8 cellular contexts compared by ENCODE assay signal in the genomic region with DNA sequence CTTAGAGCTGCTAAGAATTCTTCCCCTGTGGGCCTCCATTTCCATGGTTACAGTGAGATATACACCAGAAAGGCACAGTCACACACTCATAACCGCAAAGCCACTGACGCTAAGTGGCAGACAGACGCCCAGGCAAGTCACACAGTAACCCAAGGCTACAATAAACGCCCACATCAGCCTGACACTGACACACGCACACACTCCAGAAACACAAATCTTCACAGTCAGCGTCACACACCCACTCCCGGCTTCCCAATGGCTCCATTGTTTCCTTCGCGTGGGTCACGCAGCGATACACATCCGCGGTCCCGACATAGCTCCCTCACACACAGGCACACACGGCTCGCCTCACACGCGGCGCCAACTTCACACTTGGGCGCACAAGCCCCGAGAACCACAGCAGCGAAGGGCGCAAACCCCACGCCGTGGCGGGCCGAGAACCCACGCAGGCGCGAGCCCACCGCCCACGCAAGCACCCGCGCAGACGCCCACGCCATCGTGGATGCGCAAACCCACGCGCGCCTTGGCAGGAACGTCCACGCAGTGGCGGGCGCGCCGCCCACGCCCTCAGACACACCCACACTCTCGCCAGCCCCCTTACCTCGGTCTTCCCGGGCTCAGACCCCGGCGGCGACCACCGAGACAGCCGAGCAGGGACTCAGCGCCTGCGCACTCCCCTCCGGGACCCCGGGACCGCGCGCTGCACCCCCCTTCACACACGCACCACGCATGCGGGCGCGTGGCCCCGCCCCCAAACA. TPM values are rescaled to one million over a fixed set of nuclear protein-coding genes. Genes with fewer than 3 reads are reported as not detected.
DNase-seq lines count a peak whose midpoint lies in the region; ATAC-seq and TF ChIP-seq lines count a peak whose summit lies in the region.

A gene (minus strand): TSS at position 675 of the 758 bp plus-strand sequence. CDS start 14,975 bp downstream, outside the sequence.

- H2AFZ ChIP-seq in DND-41 (ENCODE audit: low read depth, low read length) (peak within 1 kb of the TSS; percentile 88), MM.1S (ENCODE audit: low read length) (no peak within 1 kb of the TSS)

- H3K79me2 ChIP-seq in DND-41 (ENCODE audit: insufficient read depth, low read length) (peaks cover 37% of the 10 kb centered on the region), MM.1S (ENCODE audit: low read length) (no peaks in the 10 kb centered on the region)

- ATAC-seq in DND-41 (ENCODE audit: insufficient read depth, low read depth), result peak; percentile 58
- ATAC-seq in right lobe of liver, result no peak

- peaks cover 9% of the 10 kb centered on the region; the same call in 1 of the 2 replicates for H3K36me3 ChIP-seq in DND-41 (ENCODE audit: insufficient read depth, low read length)
- peaks cover 0 to 6% (median 0%) of the 10 kb centered on the region in 4 donors for H3K36me3 ChIP-seq in right lobe of liver
- no peaks in the 10 kb centered on the region for H3K36me3 ChIP-seq in MM.1S (replicated peaks; ENCODE audit: insufficient read depth, low read length)

- peak within 1 kb of the TSS; percentile 67 for H3K9ac ChIP-seq in DND-41 (ENCODE audit: low read depth, low read length)
- H3K9ac ChIP-seq in MM.1S (ENCODE audit: low read length), result no peak within 1 kb of the TSS

- no peaks in the 10 kb centered on the region for H3K9me3 ChIP-seq in DND-41 (ENCODE audit: insufficient read depth, low read length, severe bottlenecking)
- H3K9me3 ChIP-seq in right lobe of liver, result peaks cover 0 to 11% (median under 1%) of the 10 kb centered on the region in 4 donors
- no peaks in the 10 kb centered on the region for H3K9me3 ChIP-seq in MM.1S (replicated peaks; ENCODE audit: insufficient read depth, low read length)

- no peak for TF ChIP-seq POLR2A in right lobe of liver (IDR thresholded peaks at IDR 0.05)

- H3K9me2 ChIP-seq in MM.1S (replicated peaks; ENCODE audit: insufficient read depth, low read length), result no peaks in the 10 kb centered on the region

- intact Hi-C loops in right lobe of liver (cut with DNase I), result no loop called here

- H3K4me1 ChIP-seq in DND-41 (ENCODE audit: insufficient read depth, low read length), result peaks cover 27% of the 10 kb centered on the region
- no peaks in the 10 kb centered on the region for H3K4me1 ChIP-seq in right lobe of liver
- H3K4me1 ChIP-seq in MM.1S (ENCODE audit: low read length), result no peaks in the 10 kb centered on the region

- WGBS in right lobe of liver (ENCODE audit: insufficient coverage, low coverage, low lambda C conversion rate, missing lambda C conversion rate), result 14% methylated on average over 13 of the region's 69 CpGs

- peak within 1 kb of the TSS; percentile 95 for H3K4me2 ChIP-seq in DND-41 (ENCODE audit: insufficient read depth, low read length)
- no peak within 1 kb of the TSS for H3K4me2 ChIP-seq in MM.1S (ENCODE audit: low read depth, low read length)

- DNase-seq in DND-41 (peak; percentile 69), SK-N-DZ (ENCODE audit: low spot score) (peak; percentile 4), cerebellum (ENCODE audit: low spot score) (peak; percentile 25), right lobe of liver (peak in 1 of 3 donors; percentile 45), NCI-H1436 treated with DMSO at 0.1 percent for 48 hours (lab: John Stamatoyannopoulos, UW) (no peak), NCI-H446 treated with DMSO at 0.1 percent for 48 hours (lab: John Stamatoyannopoulos, UW) (no peak), MM.1S (no peak)
- peak; percentile 2 for DNase-seq in stimulated activated CD8-positive, alpha-beta memory T cell treated with anti-CD3 and anti-CD28 coated beads, Interleukin-12 subunit alpha, Interleukin-12 subunit beta, amount 100 ng/mL, for 24 hours (ENCODE audit: extremely low read depth)

- no peaks in the 10 kb centered on the region for H4K20me1 ChIP-seq in DND-41 (ENCODE audit: insufficient read depth, low read length)
- H4K20me1 ChIP-seq in MM.1S (ENCODE audit: insufficient read depth, low read length), result no peaks in the 10 kb centered on the region

- H3F3A ChIP-seq in MM.1S (ENCODE audit: insufficient read depth, low read length), result no peaks in the 10 kb centered on the region

- H3K4me3 ChIP-seq in DND-41 (ENCODE audit: low read depth in 1 of 2, low read length in 2 of 2) (peak within 1 kb of the TSS; percentile 43 to 87; a peak in 3 of 4 replicates), right lobe of liver (peak within 1 kb of the TSS; percentile 32 to 69 (median 47)), MM.1S (ENCODE audit: low read length) (no peak within 1 kb of the TSS)

- H3K27me3 ChIP-seq in DND-41 (ENCODE audit: insufficient read depth, low read length, poor library complexity) (no peaks in the 10 kb centered on the region), right lobe of liver (no peaks in the 10 kb centered on the region), MM.1S (replicated peaks; ENCODE audit: insufficient read depth, low read length) (no peaks in the 10 kb centered on the region)

- no peak for TF ChIP-seq CTCF in DND-41 (IDR thresholded peaks at IDR 0.05; ENCODE audit: borderline replicate concordance, extremely low read depth, low read length, poor library complexity, severe bottlenecking)
- TF ChIP-seq CTCF in right lobe of liver (IDR thresholded peaks at IDR 0.05), result no peak
- no peak for TF ChIP-seq CTCF in MM.1S (IDR thresholded peaks at IDR 0.05; ENCODE audit: low read length)

- peak within 1 kb of the TSS; percentile 84 for H3K27ac ChIP-seq in DND-41 (ENCODE audit: low read length)
- H3K27ac ChIP-seq in right lobe of liver, result peak within 1 kb of the TSS; percentile 9 to 16 (median 13)
- H3K27ac ChIP-seq in MM.1S (ENCODE audit: low read length), result no peak within 1 kb of the TSS

RNA-seq across cellular contexts. Expression of the gene that starts here (rescaled TPM):
- 7.1 and 8.3 TPM in 2 replicates for polyA plus RNA-seq in SK-N-DZ (2014; cell fraction: cytosol; rRNA removed)
- polyA plus RNA-seq in SK-N-DZ (2014; cell fraction: nucleus; rRNA removed), result 9.0 and 10.6 TPM in 2 replicates
- total RNA-seq in cerebellum, result 22.2 TPM
- 1 to 10 TPM in 1 of 6 experiments, under 1 TPM in 5; 0.56 to 2.0 (median 0.69) TPM for total RNA-seq in right lobe of liver

Comparison
In these comparisons a context has a peak if more than half of its experiments do, and no peak if none do; other contexts are left out.
1. DNase-seq: peak in DND-41 (single experiment), SK-N-DZ (single experiment), cerebellum (single experiment) and stimulated activated CD8-positive, alpha-beta memory T cell treated with anti-CD3 and anti-CD28 coated beads, Interleukin-12 subunit alpha, Interleukin-12 subunit beta, amount 100 ng/mL, for 24 hours (single experiment); none in NCI-H1436 treated with DMSO at 0.1 percent for 48 hours (single experiment), NCI-H446 treated with DMSO at 0.1 percent for 48 hours (single experiment) and MM.1S (single experiment).